20 cellular contexts compared by ENCODE assay signal in the genomic region with DNA sequence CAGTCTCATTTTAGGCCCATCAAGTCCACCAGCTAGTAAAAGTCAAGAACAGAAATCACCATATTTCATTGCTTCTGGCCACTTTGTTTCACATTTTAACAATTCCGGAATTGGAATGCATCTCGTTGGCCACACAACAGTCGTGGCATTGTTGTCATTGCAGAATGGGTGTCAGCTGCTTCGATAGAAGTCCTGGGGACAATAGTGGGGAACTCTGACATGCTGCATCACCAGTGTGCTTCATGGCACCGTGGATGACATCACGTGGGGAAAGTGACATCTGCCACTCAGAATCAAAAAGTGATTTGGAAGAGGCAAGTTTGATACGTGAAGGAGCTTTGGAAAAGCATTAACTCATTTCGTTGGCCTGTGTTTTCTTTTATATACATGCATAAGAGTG. TPM values are rescaled to one million over a fixed set of nuclear protein-coding genes. Genes with fewer than 3 reads are reported as not detected.
DNase-seq lines count a peak whose midpoint lies in the region; ATAC-seq and TF ChIP-seq lines count a peak whose summit lies in the region.
"Had no signal": no experiment of that assay in that cellular context is flagged by ENCODE, and none has a peak within 500 bp of the region (broad histone marks: within the 10 kb centered on the region; RNA-seq: fewer than 3 reads in every experiment).

No MANE protein-coding gene starts in this region.

- H3K4me3 ChIP-seq in dorsolateral prefrontal cortex: peak overlapping the region in 2 of 59 donors; percentile 1
- H3K4me3 ChIP-seq: SJCRH30 had no signal

- intact Hi-C loops in dorsolateral prefrontal cortex (cut with DNase I): no loop called here
- intact Hi-C loops in left cardiac atrium (cut with DNase I): no loop called here

- TF ChIP-seq CTCF in dorsolateral prefrontal cortex (IDR thresholded peaks at IDR 0.05 in 54 of 56, conservative IDR thresholded peaks at IDR 0.05 in 2 of 56; ENCODE audit: low read depth in 1 of 56, partially characterized antibody in 56 of 56) (peak in 4 of 56 donors; percentile 8 to 28 (median 14)), GM20000 (IDR thresholded peaks at IDR 0.05; ENCODE audit: extremely low read depth, missing control alignments) (no peak)

- no peak for ATAC-seq in HG02763 (IDR thresholded peaks at IDR 0.05; ENCODE audit: unreplicated experiment)
- no peak for ATAC-seq in GM21423 (IDR thresholded peaks at IDR 0.05; ENCODE audit: unreplicated experiment)
- ATAC-seq in left cardiac atrium: no peak

- H3K27me3 ChIP-seq in dorsolateral prefrontal cortex: no peaks in the 10 kb centered on the region
- H3K27me3 ChIP-seq: SJCRH30 had no signal

- DNase-seq in C1 segment of cervical spinal cord (lab: John Stamatoyannopoulos, UW): peak in 10 of 14 donors; percentile 8 to 51 (median 18)
- peak in 8 of 10 donors; percentile 30 to 79 (median 62) for DNase-seq in dorsolateral prefrontal cortex
- DNase-seq in hypothalamus (lab: John Stamatoyannopoulos, UW): peak in 31 of 51 donors; percentile 1 to 75 (median 32)
- DNase-seq in pons (ENCODE audit: low spot score): peak; percentile 90
- no peak for DNase-seq in GM20000 (ENCODE audit: low spot score)
- no peak for DNase-seq in left cardiac atrium
- DNase-seq: DMS53, GDM1, H7, NCI-H1105, NCI-H146, NCI-H2081, NCI-H2171, NCI-H446, NCI-H526, OCI-M1, SJCRH30 had no signal

- peak overlapping the region in 55 of 59 donors; percentile 10 to 89 (median 76) for H3K27ac ChIP-seq in dorsolateral prefrontal cortex
- H3K27ac ChIP-seq: KMS-11, SJCRH30 had no signal

RNA-seq across cellular contexts. Expression of a gene that starts 43.8 kb away (rescaled TPM):
- 10 to 100 TPM; 22.9 to 32.8 (median 27.2) TPM for total RNA-seq in dorsolateral prefrontal cortex
- 10 to 100 TPM; 37.1 to 43.6 TPM for total RNA-seq in left cardiac atrium

Comparison
In these comparisons a context has a peak if more than half of its experiments do, and no peak if none do; other contexts are left out.
1. DNase-seq: peak in C1 segment of cervical spinal cord (10 of 14), dorsolateral prefrontal cortex (8 of 10), hypothalamus (31 of 51) and pons (single experiment); none in GM20000 (single experiment) and left cardiac atrium (single experiment).